1 cellular context compared by ENCODE assay signal in the genomic region with DNA sequence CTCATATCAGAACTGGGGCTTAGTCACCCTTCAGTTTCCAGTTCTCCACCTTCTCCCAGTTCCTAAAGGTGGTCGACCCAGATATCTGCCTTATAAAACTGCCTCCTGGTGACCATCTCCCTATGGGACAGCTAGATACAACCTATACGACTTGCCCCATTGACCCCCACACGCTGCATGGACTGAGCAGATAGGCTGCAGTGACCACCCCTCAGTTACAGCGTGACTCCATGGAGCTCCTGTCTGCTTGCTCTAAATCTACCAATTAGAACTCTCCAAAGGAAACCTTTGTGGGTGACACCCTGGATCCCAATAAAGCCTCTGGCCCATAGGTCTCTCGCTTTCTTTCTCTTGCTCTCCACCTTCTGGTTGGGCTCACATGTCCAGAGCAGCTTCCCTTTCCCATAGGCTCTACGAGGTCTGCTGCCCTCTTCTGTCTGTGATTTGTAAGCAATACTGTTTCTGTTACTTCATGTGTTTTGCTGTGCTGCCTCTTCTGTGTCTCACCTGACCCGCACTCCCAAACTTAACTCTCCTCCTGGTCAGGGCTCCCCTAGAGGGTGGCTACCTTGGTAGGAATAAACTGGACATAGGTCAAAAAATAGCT.
TF ChIP-seq lines count a peak whose summit lies in the region.

No MANE protein-coding gene starts in this region.

TF ChIP-seq in WTC11, 78 proteins besides CTCF, POLR2A, EP300 and RAD21 (continued from another document):
- TF ChIP-seq AR (CRISPR knock-in tag; IDR thresholded peaks at IDR 0.05) = no peak
- no peak for TF ChIP-seq NR2C2 (CRISPR knock-in tag; IDR thresholded peaks at IDR 0.05)
- TF ChIP-seq IRF2 (CRISPR knock-in tag; IDR thresholded peaks at IDR 0.05; ENCODE audit: borderline replicate concordance, low read depth) = no peak
